33 cellular contexts compared by ENCODE assay signal in the genomic region with DNA sequence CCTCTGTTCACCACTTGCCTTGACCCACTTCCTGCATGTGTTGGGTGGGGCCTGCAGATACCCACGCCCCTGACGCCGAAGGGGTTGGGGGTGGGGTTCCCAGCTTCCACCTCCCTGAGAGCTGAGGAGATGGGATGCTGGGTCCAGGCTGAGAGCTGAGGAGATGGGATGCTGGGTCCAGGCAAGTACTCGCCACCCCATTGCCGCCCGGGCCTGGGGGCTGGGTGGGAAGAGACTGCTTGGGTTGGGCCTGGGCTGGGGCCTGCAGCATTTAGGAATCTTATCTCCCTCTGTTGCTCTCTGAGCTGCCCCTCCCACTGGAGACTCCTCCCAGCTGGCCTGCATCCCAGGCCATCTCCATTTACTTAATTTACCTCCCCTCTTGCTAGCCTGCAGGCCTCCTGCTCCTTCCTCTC. TPM values are rescaled to one million over a fixed set of nuclear protein-coding genes. Genes with fewer than 3 reads are reported as not detected.
DNase-seq lines count a peak whose midpoint lies in the region; ATAC-seq and TF ChIP-seq lines count a peak whose summit lies in the region.
"Had no signal": no experiment of that assay in that cellular context is flagged by ENCODE, and none has a peak within 500 bp of the region (broad histone marks: within the 10 kb centered on the region; RNA-seq: fewer than 3 reads in every experiment).

No MANE protein-coding gene starts in this region.

- TF ChIP-seq RAD21 in SK-N-SH (IDR thresholded peaks at IDR 0.05; ENCODE audit: low read length): no peak

- H3K9me2 ChIP-seq in SK-N-SH: no peaks in the 10 kb centered on the region

- peaks cover 18% of the 10 kb centered on the region; the same call in 1 of the 2 replicates for H3K79me2 ChIP-seq in SK-N-SH (ENCODE audit: insufficient read depth)

- H3K4me1 ChIP-seq in HEK293 (ENCODE audit: control insufficient read depth, insufficient read depth, low read length): 0 out of 2 replicates have a peak, but pooled peaks cover 4% of the 10 kb centered on the region
- H3K4me1 ChIP-seq in SK-N-SH (ENCODE audit: control insufficient read depth in 1 of 2, insufficient read depth in 2 of 2, low read depth in 1 of 2, low read length in 1 of 2): peaks cover 0 to 9% of the 10 kb centered on the region in 2 experiments; a peak in 1 of 4 replicates
- no peaks in the 10 kb centered on the region for H3K4me1 ChIP-seq in aorta (ENCODE audit: control insufficient read depth in 1 of 2, insufficient read depth in 2 of 2, low read length in 2 of 2)
- H3K4me1 ChIP-seq: prostate gland, transverse colon had no signal

- ATAC-seq in aorta (ENCODE audit: low FRiP score) (peak; percentile 6), GM18870 (IDR thresholded peaks at IDR 0.05; ENCODE audit: unreplicated experiment) (no peak), GM21390 (IDR thresholded peaks at IDR 0.05; ENCODE audit: unreplicated experiment) (no peak)
- ATAC-seq: HepG2, left ventricle myocardium superior had no signal

- intact Hi-C loops in aorta (cut with DNase I): no loop called here

- H3K27ac ChIP-seq in HEK293 (ENCODE audit: extremely low read depth, low read depth, low read length) (no peak overlapping the region), SK-N-SH (ENCODE audit: low read depth in 2 of 2, low read length in 1 of 2) (no peak overlapping the region; a peak in 1 of 4 replicates), aorta (ENCODE audit: low read depth in 1 of 2, low read length in 2 of 2) (no peak overlapping the region)
- H3K27ac ChIP-seq: C4-2B, HL-60, prostate gland, sigmoid colon, transverse colon had no signal

- H3K4me3 ChIP-seq in HEK293 (ENCODE audit: low read depth, low read length): no peak overlapping the region
- no peak overlapping the region for H3K4me3 ChIP-seq in SK-N-SH (ENCODE audit: low read depth in 2 of 2, low read length in 1 of 2)
- H3K4me3 ChIP-seq in aorta (ENCODE audit: low read length in 2 of 2): no peak overlapping the region
- H3K4me3 ChIP-seq: prostate gland, sigmoid colon, transverse colon had no signal

- no peak overlapping the region for H2AFZ ChIP-seq in SK-N-SH (ENCODE audit: low read depth)

- H3F3A ChIP-seq in SK-N-SH (replicated peaks; ENCODE audit: insufficient read depth): peaks cover 3% of the 10 kb centered on the region

- 0 out of 2 replicates have a peak, but pooled peaks cover 8% of the 10 kb centered on the region for H4K20me1 ChIP-seq in SK-N-SH (ENCODE audit: insufficient read depth)

- no peak for TF ChIP-seq EP300 in SK-N-SH (IDR thresholded peaks at IDR 0.05; ENCODE audit: borderline replicate concordance in 1 of 2, low read depth in 1 of 2, low read length in 1 of 2)

- H3K36me3 ChIP-seq in HEK293 (ENCODE audit: control insufficient read depth in 2 of 2, insufficient read depth in 1 of 2, low read length in 2 of 2): peaks cover 4% of the 10 kb centered on the region in 2 experiments; a peak in 2 of 3 replicates
- H3K36me3 ChIP-seq in SK-N-SH (replicated peaks in 1 of 2; ENCODE audit: control insufficient read depth in 1 of 2, insufficient read depth in 2 of 2, low read length in 1 of 2): no peaks in the 10 kb centered on the region
- H3K36me3 ChIP-seq in aorta (ENCODE audit: control insufficient read depth in 1 of 2, insufficient read depth in 2 of 2, low read length in 1 of 2): no peaks in the 10 kb centered on the region
- H3K36me3 ChIP-seq: prostate gland, sigmoid colon, transverse colon had no signal

- H3K9me3 ChIP-seq in HEK293 (ENCODE audit: control insufficient read depth, insufficient read depth, low read depth, low read length) (no peaks in the 10 kb centered on the region), SK-N-SH (no peaks in the 10 kb centered on the region), aorta (ENCODE audit: control insufficient read depth, low read length) (no peaks in the 10 kb centered on the region)
- H3K9me3 ChIP-seq: prostate gland, sigmoid colon, transverse colon had no signal

- no peak overlapping the region for H3K4me2 ChIP-seq in SK-N-SH

- POLR2A ChIA-PET in HEK293 (lab: Yijun Ruan, JAX): interaction anchor here (0.7 to 1.6 kb wide), 3 partner anchors 10 to 18 kb away, joined by 3 to 5 read pairs (median 4); no protein-coding TSS in a partner anchor
- POLR2A ChIA-PET in SK-N-SH (lab: Yijun Ruan, JAX): no interaction called here

- whole genome bisulfite sequencing in SK-N-SH (ENCODE audit: low lambda C conversion rate): 93% methylated on average over 2 of the region's 6 CpGs
- 64 to 74% methylated on average over 6 of the region's 6 CpGs for WGBS in aorta, 2 donors

- TF ChIP-seq CTCF in HEK293 (tag by site-specific recombination; IDR thresholded peaks at IDR 0.05): no peak
- TF ChIP-seq CTCF in SK-N-SH (IDR thresholded peaks at IDR 0.05): no peak

- no peak overlapping the region for H3K9ac ChIP-seq in SK-N-SH

- H3K27me3 ChIP-seq in SK-N-SH (ENCODE audit: insufficient read depth) (no peaks in the 10 kb centered on the region), aorta (ENCODE audit: control insufficient read depth in 1 of 2, insufficient read depth in 2 of 2, low read length in 1 of 2) (no peaks in the 10 kb centered on the region)
- H3K27me3 ChIP-seq: sigmoid colon, transverse colon had no signal

- CTCF ChIA-PET in HEK293 (lab: Yijun Ruan, JAX): no interaction called here
- CTCF ChIA-PET in SK-N-SH (lab: Yijun Ruan, JAX): interaction anchor here (1.2 to 2.0 kb wide), 4 partner anchors 19 to 73 kb away, joined by 3 to 9 read pairs (median 5); no protein-coding TSS in a partner anchor

- DNase-seq in SK-N-SH (peak; percentile 75), iPS-NIHi11 (ENCODE audit: low spot score) (peak; percentile 54), aorta (no peak), NCI-H2227 (lab: John Stamatoyannopoulos, UW; ENCODE audit: unreplicated experiment) (no peak)
- DNase-seq: activated CD4-positive, alpha-beta T cell treated with anti-CD3 and anti-CD28 coated beads, Interleukin-2, amount 10 ng/mL, durations not matched to agents 7 days and 5 days; activated gamma-delta T cell treated with Interleukin-2 at 50 U/mL for 16 hours; activated T-cell treated with anti-CD3 and anti-CD28 coated beads, Interleukin-2, amount 50 U/mL, for 1 hour; COR-L47; cortex of kidney; DMS79 treated with DMSO at 0.1 percent for 48 hours; effector memory CD4-positive, alpha-beta T cell; glutamatergic neuron; GOT3; Kasumi-1; left ventricle myocardium superior; naive B cell; NCI-H1417; NCI-H2081 treated with DMSO at 0.1 percent for 48 hours; NCI-H345; NCI-H69; nucleus accumbens; SIG-M5; sigmoid colon; stimulated activated CD4-positive, alpha-beta T cell treated with anti-CD3 and anti-CD28 coated beads, Interleukin-4, amount 100 ng/mL, for 1 hour; T1000; transverse colon had no signal

TF ChIP-seq in HEK293, 187 proteins besides CTCF, POLR2A, EP300 and RAD21 (continues in another document):
- TF ChIP-seq, protein P1, sequence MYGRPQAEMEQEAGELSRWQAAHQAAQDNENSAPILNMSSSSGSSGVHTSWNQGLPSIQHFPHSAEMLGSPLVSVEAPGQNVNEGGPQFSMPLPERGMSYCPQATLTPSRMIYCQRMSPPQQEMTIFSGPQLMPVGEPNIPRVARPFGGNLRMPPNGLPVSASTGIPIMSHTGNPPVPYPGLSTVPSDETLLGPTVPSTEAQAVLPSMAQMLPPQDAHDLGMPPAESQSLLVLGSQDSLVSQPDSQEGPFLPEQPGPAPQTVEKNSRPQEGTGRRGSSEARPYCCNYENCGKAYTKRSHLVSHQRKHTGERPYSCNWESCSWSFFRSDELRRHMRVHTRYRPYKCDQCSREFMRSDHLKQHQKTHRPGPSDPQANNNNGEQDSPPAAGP (tag by site-specific recombination; IDR thresholded peaks at IDR 0.05): peak; percentile 58; the same call in 1 of the 2 replicates
- TF ChIP-seq SP7 (tag by site-specific recombination; IDR thresholded peaks at IDR 0.05): 0 out of 2 replicates have a peak, but pooled peaks have one; percentile 35

TF ChIP-seq in SK-N-SH, 30 proteins besides CTCF, POLR2A, EP300 and RAD21 (continues in another document):
- TF ChIP-seq YY1 (IDR thresholded peaks at IDR 0.05; ENCODE audit: low read depth) (no peak), GABPA (IDR thresholded peaks at IDR 0.05; ENCODE audit: low read depth) (no peak)
- TF ChIP-seq, protein P2, sequence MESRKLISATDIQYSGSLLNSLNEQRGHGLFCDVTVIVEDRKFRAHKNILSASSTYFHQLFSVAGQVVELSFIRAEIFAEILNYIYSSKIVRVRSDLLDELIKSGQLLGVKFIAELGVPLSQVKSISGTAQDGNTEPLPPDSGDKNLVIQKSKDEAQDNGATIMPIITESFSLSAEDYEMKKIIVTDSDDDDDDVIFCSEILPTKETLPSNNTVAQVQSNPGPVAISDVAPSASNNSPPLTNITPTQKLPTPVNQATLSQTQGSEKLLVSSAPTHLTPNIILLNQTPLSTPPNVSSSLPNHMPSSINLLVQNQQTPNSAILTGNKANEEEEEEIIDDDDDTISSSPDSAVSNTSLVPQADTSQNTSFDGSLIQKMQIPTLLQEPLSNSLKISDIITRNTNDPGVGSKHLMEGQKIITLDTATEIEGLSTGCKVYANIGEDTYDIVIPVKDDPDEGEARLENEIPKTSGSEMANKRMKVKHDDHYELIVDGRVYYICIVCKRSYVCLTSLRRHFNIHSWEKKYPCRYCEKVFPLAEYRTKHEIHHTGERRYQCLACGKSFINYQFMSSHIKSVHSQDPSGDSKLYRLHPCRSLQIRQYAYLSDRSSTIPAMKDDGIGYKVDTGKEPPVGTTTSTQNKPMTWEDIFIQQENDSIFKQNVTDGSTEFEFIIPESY (IDR thresholded peaks at IDR 0.05; ENCODE audit: borderline replicate concordance, low read depth): no peak

RNA-seq across cellular contexts. Expression of a gene that starts 17.4 kb away (rescaled TPM):
- polyA plus RNA-seq in SK-N-SH (2012; rRNA removed) (21.1 and 27.1 TPM in 2 replicates), aorta (10 to 100 TPM in 1 of 2 donors, 1 to 10 TPM in 1; 8.9 to 13.2 TPM)
- 14.2 and 18.4 TPM in 2 replicates for polyA plus RNA-seq in SK-N-SH (2012; cell fraction: cytosol; rRNA removed)
- 37.3 and 49.2 TPM in 2 replicates for polyA plus RNA-seq in SK-N-SH (2012; cell fraction: nucleus; rRNA removed)
- total RNA-seq in aorta: 10 to 100 TPM; 27.1 to 29.0 TPM

Comparison
In these comparisons a context has a peak if more than half of its experiments do, and no peak if none do; other contexts are left out.
1. DNase-seq: peak in SK-N-SH (single experiment) and iPS-NIHi11 (single experiment); none in aorta (0 of 2) and NCI-H2227 (single experiment).